8 cellular contexts compared by ENCODE assay signal in the genomic region with DNA sequence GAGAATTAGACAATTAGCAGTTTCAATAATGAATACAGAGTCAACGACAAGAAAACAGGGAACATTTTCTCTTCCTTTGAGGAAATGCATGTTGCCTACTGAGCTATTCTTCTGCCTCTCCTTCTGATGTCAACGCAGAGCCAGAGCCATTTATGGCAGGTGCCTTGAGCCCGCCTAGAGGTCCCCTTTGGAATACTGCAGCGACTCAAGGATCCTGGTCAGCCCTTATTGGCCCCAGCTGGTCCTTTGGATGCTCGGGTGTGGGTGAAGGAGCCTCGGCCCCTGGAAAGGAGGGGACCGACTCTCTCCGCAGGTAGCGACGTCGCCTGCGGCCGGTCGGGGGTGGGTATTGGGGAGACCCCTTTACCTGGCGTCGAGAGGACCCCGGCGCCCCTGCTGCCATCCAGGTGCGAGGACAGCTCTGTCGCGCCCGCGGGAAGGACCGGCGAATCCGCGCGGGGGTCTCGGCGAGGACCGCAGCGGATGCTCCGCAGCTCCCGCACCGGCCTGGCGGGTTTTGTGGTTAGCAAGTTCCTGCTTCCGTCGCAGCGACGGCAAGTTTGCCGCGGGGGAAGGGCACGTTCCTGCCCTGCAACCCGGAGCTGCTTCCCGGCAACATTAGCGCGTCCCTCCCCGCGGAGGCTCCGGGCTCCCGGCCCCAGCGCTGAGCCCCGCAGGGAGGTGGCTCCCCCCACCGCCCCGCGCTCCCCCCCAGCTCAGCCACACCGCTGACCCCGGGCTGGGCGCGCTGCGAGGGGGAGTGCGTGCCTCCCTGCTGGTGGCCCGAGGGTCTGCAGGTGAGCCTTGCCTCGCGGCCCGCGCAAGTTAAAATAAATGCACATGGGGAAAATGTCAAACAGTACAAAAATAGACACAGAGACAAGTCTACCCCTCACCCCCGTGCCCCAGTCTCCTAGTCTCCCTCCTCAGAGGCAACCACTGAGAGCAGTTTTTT. TPM values are rescaled to one million over a fixed set of nuclear protein-coding genes. Genes with fewer than 3 reads are reported as not detected.
DNase-seq lines count a peak whose midpoint lies in the region; ATAC-seq, FAIRE-seq and TF ChIP-seq lines count a peak whose summit lies in the region.

A gene (minus strand): TSS at position 532 of the 955 bp plus-strand sequence. CDS start 6,928 bp downstream, outside the sequence.

- H3K9me3 ChIP-seq in OCI-LY1 (ENCODE audit: low read length): no peaks in the 10 kb centered on the region

- DNase-seq in CD1c-positive myeloid dendritic cell (ENCODE audit: extremely low spot score) (peak; percentile 46), fibroblast of villous mesenchyme (ENCODE audit: low read depth) (no peak), RCC 7860 (ENCODE audit: low spot score) (no peak)
- DNase-seq in activated gamma-delta T cell treated with anti-CD3 and anti-CD28 coated beads, Interleukin-2, amount 50 U/mL, for 16 hours (ENCODE audit: low read depth): peak; percentile 9
- DNase-seq in natural killer cell treated with Interleukin-12 subunit alpha and Interleukin-12 subunit beta and Interleukin-15 and Interleukin-18, amount 100 ng/mL, for 72 hours (ENCODE audit: low spot score): peak; percentile 73

- no peak within 1 kb of the TSS for H3K27ac ChIP-seq in OCI-LY1 (ENCODE audit: low read depth, low read length, poor library complexity, severe bottlenecking)
- H3K27ac ChIP-seq in temporal lobe (ENCODE audit: low read depth, low read length): peak within 1 kb of the TSS; percentile 87

- H3K79me2 ChIP-seq in OCI-LY1 (ENCODE audit: insufficient read depth, low read length): no peaks in the 10 kb centered on the region

- no peaks in the 10 kb centered on the region; the same call in 1 of the 2 replicates for H3K27me3 ChIP-seq in OCI-LY1 (ENCODE audit: insufficient read depth, low read length)

- H3K36me3 ChIP-seq in OCI-LY1 (ENCODE audit: insufficient read depth, low read length): no peaks in the 10 kb centered on the region

- H3K36me3 Mint-ChIP-seq in natural killer cell treated with Interleukin-12 subunit alpha and Interleukin-12 subunit beta and Interleukin-15 and Interleukin-18, amount 100 ng/mL, for 72 hours: no peaks in the 10 kb centered on the region

- peaks cover 9 to 16% of the 10 kb centered on the region in 2 donors for H3K4me1 Mint-ChIP-seq in natural killer cell treated with Interleukin-12 subunit alpha and Interleukin-12 subunit beta and Interleukin-15 and Interleukin-18, amount 100 ng/mL, for 72 hours (ENCODE audit: low read depth in 2 of 2)

- TF ChIP-seq CTCF in OCI-LY1 (IDR thresholded peaks at IDR 0.05; ENCODE audit: low read length) (peak; percentile 40; the same call in 1 of the 2 replicates), fibroblast of villous mesenchyme (IDR thresholded peaks at IDR 0.05; ENCODE audit: insufficient read depth, low read depth, low read length) (peak; percentile 53)

- peaks cover 6% of the 10 kb centered on the region for H3K4me1 ChIP-seq in OCI-LY1 (ENCODE audit: insufficient read depth, low read length, severe bottlenecking)

- peak within 1 kb of the TSS; percentile 60 for H3K4me2 ChIP-seq in OCI-LY1 (ENCODE audit: low read length)

- no peaks in the 10 kb centered on the region for H3K9me3 Mint-ChIP-seq in natural killer cell treated with Interleukin-12 subunit alpha and Interleukin-12 subunit beta and Interleukin-15 and Interleukin-18, amount 100 ng/mL, for 72 hours

- H4K20me1 ChIP-seq in OCI-LY1 (ENCODE audit: insufficient read depth, low read length): no peaks in the 10 kb centered on the region

- peak; percentile 46 for ATAC-seq in HG03066 (IDR thresholded peaks at IDR 0.05; ENCODE audit: low read depth, unreplicated experiment)
- ATAC-seq in natural killer cell treated with Interleukin-12 subunit alpha and Interleukin-12 subunit beta and Interleukin-15 and Interleukin-18, amount 100 ng/mL, for 72 hours: peak; percentile 74 to 84

- H3K9me2 ChIP-seq in OCI-LY1 (ENCODE audit: low read depth, low read length): no peaks in the 10 kb centered on the region

- H3K27me3 Mint-ChIP-seq in natural killer cell treated with Interleukin-12 subunit alpha and Interleukin-12 subunit beta and Interleukin-15 and Interleukin-18, amount 100 ng/mL, for 72 hours: peaks cover 0 to 4% of the 10 kb centered on the region in 2 donors

- H2AFZ ChIP-seq in OCI-LY1 (ENCODE audit: low read length): no peak within 1 kb of the TSS

- no peaks in the 10 kb centered on the region for H3F3A ChIP-seq in OCI-LY1 (ENCODE audit: insufficient read depth, low read length)

- no peak for FAIRE-seq in RCC 7860 (lab: Jason Lieb, UNC)

- peak within 1 kb of the TSS in 1 of 2 donors; percentile 8 for H3K27ac Mint-ChIP-seq in natural killer cell treated with Interleukin-12 subunit alpha and Interleukin-12 subunit beta and Interleukin-15 and Interleukin-18, amount 100 ng/mL, for 72 hours

- H3K4me3 ChIP-seq in OCI-LY1 (ENCODE audit: low read depth, low read length, poor library complexity, severe bottlenecking) (peak within 1 kb of the TSS; percentile 54), fibroblast of villous mesenchyme (ENCODE audit: low read depth, low read length) (peak within 1 kb of the TSS; percentile 68)

- peak within 1 kb of the TSS; percentile 63 for H3K4me3 Mint-ChIP-seq in natural killer cell treated with Interleukin-12 subunit alpha and Interleukin-12 subunit beta and Interleukin-15 and Interleukin-18, amount 100 ng/mL, for 72 hours

- H3K9ac ChIP-seq in OCI-LY1 (ENCODE audit: low read length): peak within 1 kb of the TSS; percentile 29; the same call in 1 of the 2 replicates

RNA-seq across cellular contexts. Expression of the gene that starts here (rescaled TPM):
- total RNA-seq in fibroblast of villous mesenchyme: 2.3 and 4.7 TPM in 2 replicates
- total RNA-seq in natural killer cell treated with Interleukin-12 subunit alpha and Interleukin-12 subunit beta and Interleukin-15 and Interleukin-18, amount 100 ng/mL, for 72 hours: 1 to 10 TPM in 1 of 2 donors, under 1 TPM in 1; 0.50 to 1.1 TPM
- 2.5 TPM for total RNA-seq in temporal lobe

Comparison
In these comparisons a context has a peak if more than half of its experiments do, and no peak if none do; other contexts are left out.
1. DNase-seq: peak in CD1c-positive myeloid dendritic cell (single experiment), activated gamma-delta T cell treated with anti-CD3 and anti-CD28 coated beads, Interleukin-2, amount 50 U/mL, for 16 hours (single experiment) and natural killer cell treated with Interleukin-12 subunit alpha and Interleukin-12 subunit beta and Interleukin-15 and Interleukin-18, amount 100 ng/mL, for 72 hours (single experiment); none in fibroblast of villous mesenchyme (single experiment) and RCC 7860 (single experiment).